9 cellular contexts compared by ENCODE assay signal in the genomic region with DNA sequence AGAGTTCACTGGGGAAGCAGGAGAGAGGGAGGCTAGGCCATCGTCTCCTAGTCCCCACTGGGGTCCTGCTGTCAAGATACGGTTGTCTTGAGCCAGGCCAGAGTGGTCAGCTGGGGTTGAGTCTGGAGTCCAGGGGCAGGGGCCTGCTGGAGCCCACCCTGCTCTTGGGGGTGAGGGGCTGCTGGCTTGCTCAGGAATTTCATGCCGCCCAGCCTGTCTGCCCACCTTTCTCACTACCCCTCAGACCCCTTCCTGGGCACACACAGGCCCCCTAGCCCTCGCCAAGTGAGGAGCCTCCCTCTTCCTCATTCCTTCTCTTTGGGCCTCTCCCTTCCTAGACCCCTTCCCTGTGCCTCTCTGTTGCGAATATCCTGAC. TPM values are rescaled to one million over a fixed set of nuclear protein-coding genes. Genes with fewer than 3 reads are reported as not detected.
DNase-seq lines count a peak whose midpoint lies in the region; ATAC-seq and TF ChIP-seq lines count a peak whose summit lies in the region.
"Had no signal": no experiment of that assay in that cellular context is flagged by ENCODE, and none has a peak within 500 bp of the region (broad histone marks: within the 10 kb centered on the region; RNA-seq: fewer than 3 reads in every experiment).

No MANE protein-coding gene starts in this region.

- no peak for DNase-seq in LNCaP clone FGC (ENCODE audit: low read depth)
- no peak for DNase-seq in chondrocyte (ENCODE audit: low spot score)
- DNase-seq in activated CD4-positive, alpha-beta T cell treated with anti-CD3 and anti-CD28 coated beads for 1 hour = no peak
- DNase-seq in GM10266 (ENCODE audit: extremely low spot score) = no peak

- H3K36me3 Mint-ChIP-seq in chondrocyte (ENCODE audit: low read depth) (peaks cover 3% of the 10 kb centered on the region), nephron (ENCODE audit: low read depth) (no peaks in the 10 kb centered on the region)

- peak overlapping the region; percentile 98 for H3K4me2 ChIP-seq in BLaER1

- peak overlapping the region; percentile 91 for H3K4me3 Mint-ChIP-seq in chondrocyte (ENCODE audit: unreplicated experiment)
- H3K4me3 Mint-ChIP-seq in nephron = peak overlapping the region; percentile 93 to 99 (median 99)

- H3K27ac Mint-ChIP-seq in chondrocyte (ENCODE audit: unreplicated experiment) (peak overlapping the region; percentile 89), nephron (peak overlapping the region; percentile 68 to 91 (median 77))

- no peaks in the 10 kb centered on the region for H3K27me3 Mint-ChIP-seq in chondrocyte (ENCODE audit: low read depth)
- no peaks in the 10 kb centered on the region for H3K27me3 Mint-ChIP-seq in nephron (ENCODE audit: low read depth)

- H3K36me3 ChIP-seq in BLaER1 = peaks cover 36% of the 10 kb centered on the region

- H3K4me3 ChIP-seq in BLaER1 (peak overlapping the region; percentile 90), LNCaP clone FGC (ENCODE audit: low read depth, low read length) (peak overlapping the region; percentile 90)

- peak overlapping the region; percentile 88 for H3K27ac ChIP-seq in BLaER1

- no peaks in the 10 kb centered on the region for H3K27me3 ChIP-seq in BLaER1

- no peaks in the 10 kb centered on the region for H3K9me3 ChIP-seq in BLaER1

- H3K4me1 ChIP-seq in BLaER1 = peaks cover 64% of the 10 kb centered on the region

- no peak for TF ChIP-seq CTCF in LNCaP clone FGC (IDR thresholded peaks at IDR 0.05; ENCODE audit: control insufficient read depth, extremely low read depth, insufficient read depth)
- no peak for TF ChIP-seq CTCF in chondrocyte (IDR thresholded peaks at IDR 0.05)
- TF ChIP-seq CTCF in nephron (IDR thresholded peaks at IDR 0.05; ENCODE audit: unreplicated experiment in 3 of 3) = no peak
- no peak for TF ChIP-seq CTCF in GM10266 (IDR thresholded peaks at IDR 0.05; ENCODE audit: control insufficient read depth, insufficient read depth, low read depth, missing control alignments)

- H3K9me3 Mint-ChIP-seq in chondrocyte (ENCODE audit: low read depth) (no peaks in the 10 kb centered on the region), nephron (no peaks in the 10 kb centered on the region)

- ATAC-seq in GM18858 (IDR thresholded peaks at IDR 0.05; ENCODE audit: unreplicated experiment) (no peak), GM18520 (IDR thresholded peaks at IDR 0.05; ENCODE audit: unreplicated experiment) (no peak)
- ATAC-seq: right cardiac atrium had no signal

- H4K20me1 ChIP-seq in BLaER1 = peaks cover 88% of the 10 kb centered on the region

- peaks cover 65% of the 10 kb centered on the region for H3K4me1 Mint-ChIP-seq in chondrocyte (ENCODE audit: low read depth)
- peaks cover 37% of the 10 kb centered on the region for H3K4me1 Mint-ChIP-seq in nephron

- peak overlapping the region; percentile 92 for H3K9ac ChIP-seq in BLaER1

RNA-seq across cellular contexts. Expression of gene TRAF7, which starts 1.3 kb away (rescaled TPM):
- total RNA-seq in chondrocyte = 62.1 to 71.3 TPM (median 63.4 TPM) in 3 replicates

RNA-seq across cellular contexts. Expression of gene RAB26, which starts 8.4 kb away (rescaled TPM):
- 0.28 to 1.1 TPM (median 0.80 TPM) in 3 replicates for total RNA-seq in chondrocyte

RNA-seq across cellular contexts. Expression of gene PKD1, which starts 21.1 kb away (rescaled TPM):
- total RNA-seq in chondrocyte = 131 to 230 TPM (median 216 TPM) in 3 replicates

RNA-seq across cellular contexts. Expression of gene CASKIN1, which starts 39.6 kb away (rescaled TPM):
- total RNA-seq in chondrocyte = 1.3 to 3.6 TPM (median 2.3 TPM) in 3 replicates

RNA-seq across cellular contexts. Expression of gene MLST8, which starts 48.4 kb away (rescaled TPM):
- 37.1 to 41.4 TPM (median 39.3 TPM) in 3 replicates for total RNA-seq in chondrocyte
